ENCODE assay signal across 8 cellular contexts in genomic region chr11:62571493-62571892, GRCh38. TPM values are rescaled to one million over a fixed set of nuclear protein-coding genes. Genes with fewer than 3 reads are reported as not detected.
DNase-seq lines count a peak whose midpoint lies in the region; ATAC-seq and TF ChIP-seq lines count a peak whose summit lies in the region.
"Not testable (repeated sequence)": the region's sequence is repeated elsewhere in the genome, so short reads cannot be mapped to it uniquely, and the experiment has no call there.

No MANE protein-coding gene starts in this region.

- H2AK9ac ChIP-seq in IMR-90 (replicated peaks; ENCODE audit: low read depth, low read length, poor library complexity): peak overlapping the region; percentile 74

- BruUV-seq in IMR-90 (replicated peaks; lab: Mats Ljungman, UMichigan): TSS peak; percentile 45

- not testable (repeated sequence) for DNase-seq in CD8-positive, alpha-beta memory T cell; IMR-90; SK-N-MC (ENCODE audit: low read depth, low spot score); activated T-cell treated with anti-CD3 and anti-CD28 coated beads, Interleukin-2, amount 50 U/mL, for 24 hours; brain microvascular endothelial cell; hepatocyte (ENCODE audit: low spot score); neural crest cell (ENCODE audit: low read depth, low spot score)

- peaks cover 18 to 75% of the 10 kb centered on the region in 2 experiments for H3K79me1 ChIP-seq in IMR-90 (ENCODE audit: low read depth in 1 of 2, low read length in 2 of 2)

- peak overlapping the region; percentile 3 to 98 (median 76) for H3K27ac Mint-ChIP-seq in CD8-positive, alpha-beta memory T cell
- H3K27ac Mint-ChIP-seq in activated T-cell treated with anti-CD3 and anti-CD28 coated beads, Interleukin-2, amount 50 U/mL, for 24 hours: peak overlapping the region; percentile 100
- H3K27ac Mint-ChIP-seq in neural crest cell (ENCODE audit: unreplicated experiment): not testable (repeated sequence)

- H3K9me3 Mint-ChIP-seq in CD8-positive, alpha-beta memory T cell; activated T-cell treated with anti-CD3 and anti-CD28 coated beads, Interleukin-2, amount 50 U/mL, for 24 hours; neural crest cell: not testable (repeated sequence)

- not testable (repeated sequence) for TF ChIP-seq CTCF in IMR-90 (conservative IDR thresholded peaks at IDR 0.05; ENCODE audit: low read depth, low read length); brain microvascular endothelial cell (IDR thresholded peaks at IDR 0.05; ENCODE audit: low read depth, low read length, missing control alignments); hepatocyte (IDR thresholded peaks at IDR 0.05; ENCODE audit: poor library complexity); neural crest cell (conservative IDR thresholded peaks at IDR 0.05)

- CTCF ChIA-PET in CD8-positive, alpha-beta memory T cell (lab: Charles Lee): interaction anchor here (1.3 to 4.5 kb wide), 3 partner anchors 11 to 20 kb away, joined by 4 to 21 read pairs (median 4); partner anchors contain the start of gene TUT1
- CTCF ChIA-PET in IMR-90 (lab: Yijun Ruan, JAX): interaction anchor here (1.8 kb wide), 1 partner anchor 11 kb away, joined by 6 read pairs; no protein-coding TSS in a partner anchor

- not testable (repeated sequence) for H4K5ac ChIP-seq in IMR-90 (ENCODE audit: low read depth, low read length)

- H3K36me3 ChIP-seq in CD8-positive, alpha-beta memory T cell (ENCODE audit: insufficient read depth, low read length): peaks cover 33% of the 10 kb centered on the region
- H3K36me3 ChIP-seq in IMR-90 (ENCODE audit: control insufficient read depth, insufficient read depth, low read length) (peaks cover 52% of the 10 kb centered on the region), SK-N-MC (ENCODE audit: insufficient read depth, low read length) (peaks cover 73% of the 10 kb centered on the region), brain microvascular endothelial cell (replicated peaks) (peaks cover 60% of the 10 kb centered on the region), subcutaneous abdominal adipose tissue (ENCODE audit: control insufficient read depth in 5 of 5, insufficient read depth in 5 of 5, low read length in 5 of 5) (peaks cover under 1 to 57% (median 42%) of the 10 kb centered on the region in 5 donors)
- not testable (repeated sequence) for H3K36me3 ChIP-seq in hepatocyte (replicated peaks; ENCODE audit: insufficient read depth, low read depth)

- H3K4me1 Mint-ChIP-seq in CD8-positive, alpha-beta memory T cell: peaks cover 53 to 69% (median 62%) of the 10 kb centered on the region in 3 donors
- peaks cover 66% of the 10 kb centered on the region for H3K4me1 Mint-ChIP-seq in activated T-cell treated with anti-CD3 and anti-CD28 coated beads, Interleukin-2, amount 50 U/mL, for 24 hours (ENCODE audit: low read depth)
- H3K4me1 Mint-ChIP-seq in neural crest cell: peaks cover 59% of the 10 kb centered on the region

- in situ Hi-C loops in IMR-90 (cut with MboI; ENCODE audit: low sequenced_read_pairs): not testable (repeated sequence)
- in situ Hi-C loops in brain microvascular endothelial cell (cut with HindIII; ENCODE audit: low pct_ligation_motif_present, low sequenced_read_pairs): loop anchor here (25.0 kb wide), 1 partner anchor 184 kb away; no protein-coding TSS in a partner anchor

- peaks cover 13 to 80% (median 18%) of the 10 kb centered on the region in 3 donors for H3K36me3 Mint-ChIP-seq in CD8-positive, alpha-beta memory T cell
- peaks cover 97% of the 10 kb centered on the region for H3K36me3 Mint-ChIP-seq in activated T-cell treated with anti-CD3 and anti-CD28 coated beads, Interleukin-2, amount 50 U/mL, for 24 hours (ENCODE audit: low read depth)
- peaks cover 24% of the 10 kb centered on the region for H3K36me3 Mint-ChIP-seq in neural crest cell (ENCODE audit: low read depth)

- H3K4me2 ChIP-seq in IMR-90 (ENCODE audit: low read depth, low read length): not testable (repeated sequence)
- peak overlapping the region; percentile 87 for H3K4me2 ChIP-seq in hepatocyte

- intact Hi-C loops in IMR-90 (cut with micrococcal nuclease): not testable (repeated sequence)

- H3K27ac ChIP-seq in CD8-positive, alpha-beta memory T cell (ENCODE audit: low read depth, low read length); IMR-90 (ENCODE audit: insufficient read depth, low read length); brain microvascular endothelial cell; hepatocyte: not testable (repeated sequence)
- H3K27ac ChIP-seq in SK-N-MC: peak overlapping the region; percentile 87
- peak overlapping the region; percentile 100 for H3K27ac ChIP-seq in subcutaneous abdominal adipose tissue (ENCODE audit: low read depth, low read length)

- H3K14ac ChIP-seq in IMR-90 (replicated peaks; ENCODE audit: low read depth, low read length): not testable (repeated sequence)

- H4K91ac ChIP-seq in IMR-90 (ENCODE audit: insufficient read depth, low read depth, low read length): not testable (repeated sequence)

- H2BK120ac ChIP-seq in IMR-90 (ENCODE audit: low read depth, low read length): not testable (repeated sequence)

- not testable (repeated sequence) for H3K4me3 ChIP-seq in CD8-positive, alpha-beta memory T cell (ENCODE audit: low read length); IMR-90 (ENCODE audit: insufficient read depth, low read depth, low read length); hepatocyte; subcutaneous abdominal adipose tissue (ENCODE audit: low read depth in 1 of 5, low read length in 5 of 5)
- peak overlapping the region; percentile 82 for H3K4me3 ChIP-seq in SK-N-MC
- peak overlapping the region; percentile 9 for H3K4me3 ChIP-seq in brain microvascular endothelial cell (ENCODE audit: low read depth, low read length)

- dilution Hi-C loops in IMR-90 (cut with HindIII; ENCODE audit: low sequenced_read_pairs, unreplicated experiment): not testable (repeated sequence)

- H2BK20ac ChIP-seq in IMR-90 (ENCODE audit: low read depth, low read length): not testable (repeated sequence)

- H4K20me1 ChIP-seq in IMR-90 (ENCODE audit: insufficient read depth, low read length): peaks cover 54% of the 10 kb centered on the region
- peaks cover 25% of the 10 kb centered on the region for H4K20me1 ChIP-seq in hepatocyte (ENCODE audit: insufficient read depth, poor library complexity, severe bottlenecking)

- not testable (repeated sequence) for H3K18ac ChIP-seq in IMR-90 (ENCODE audit: low read depth, low read length)

- H2BK15ac ChIP-seq in IMR-90 (ENCODE audit: low read depth, low read length): not testable (repeated sequence)

- H2AFZ ChIP-seq in IMR-90 (replicated peaks; ENCODE audit: low read length, poor library complexity); hepatocyte: not testable (repeated sequence)

- not testable (repeated sequence) for H3K4ac ChIP-seq in IMR-90 (ENCODE audit: low read depth, low read length)

- TF ChIP-seq RAD21 in IMR-90 (IDR thresholded peaks at IDR 0.05; ENCODE audit: low read length): not testable (repeated sequence)

- not testable (repeated sequence) for H2AK5ac ChIP-seq in IMR-90 (ENCODE audit: low read depth, low read length)

- not testable (repeated sequence) for H3K23ac ChIP-seq in IMR-90 (ENCODE audit: low read depth, low read length)

- not testable (repeated sequence) for H3K56ac ChIP-seq in IMR-90 (ENCODE audit: extremely low read depth, insufficient read depth, low read length)

- H3K9me2 ChIP-seq in hepatocyte (replicated peaks; ENCODE audit: insufficient read depth): not testable (repeated sequence)

- H3K27me3 Mint-ChIP-seq in CD8-positive, alpha-beta memory T cell; activated T-cell treated with anti-CD3 and anti-CD28 coated beads, Interleukin-2, amount 50 U/mL, for 24 hours; neural crest cell (ENCODE audit: low read depth): not testable (repeated sequence)

- H3K4me1 ChIP-seq in CD8-positive, alpha-beta memory T cell (ENCODE audit: insufficient read depth, low read length): peaks cover 24% of the 10 kb centered on the region
- peaks cover 12% of the 10 kb centered on the region for H3K4me1 ChIP-seq in IMR-90 (ENCODE audit: control insufficient read depth, insufficient read depth, low read length)
- peaks cover 26% of the 10 kb centered on the region for H3K4me1 ChIP-seq in hepatocyte (ENCODE audit: insufficient read depth)
- H3K4me1 ChIP-seq in subcutaneous abdominal adipose tissue (ENCODE audit: control insufficient read depth in 5 of 5, insufficient read depth in 5 of 5, low read length in 5 of 5): peaks cover 9 to 50% (median 41%) of the 10 kb centered on the region in 5 donors

- peaks cover 82% of the 10 kb centered on the region for H3K79me2 ChIP-seq in hepatocyte

- H3K27me3 ChIP-seq in CD8-positive, alpha-beta memory T cell (ENCODE audit: insufficient read depth, low read length, poor library complexity, severe bottlenecking); IMR-90 (ENCODE audit: control insufficient read depth, insufficient read depth, low read length); brain microvascular endothelial cell (replicated peaks); hepatocyte; subcutaneous abdominal adipose tissue (ENCODE audit: control insufficient read depth in 5 of 5, insufficient read depth in 4 of 5, low read length in 5 of 5): not testable (repeated sequence)

- 100% methylated on average over 1 of the region's 5 CpGs; no CpG with 5 or more reads in 1 of the 2 experiments for WGBS in IMR-90 (ENCODE audit: extremely low coverage in 2 of 2, insufficient read length in 1 of 2), 2 experiments
- 96% methylated on average over 5 of the region's 5 CpGs for WGBS in hepatocyte (ENCODE audit: low lambda C conversion rate, missing lambda C conversion rate)

- not testable (repeated sequence) for TF ChIP-seq POLR2A in IMR-90 (IDR thresholded peaks at IDR 0.05; ENCODE audit: low read depth, low read length)

- H3K9me1 ChIP-seq in IMR-90 (ENCODE audit: insufficient read depth, low read length): not testable (repeated sequence)

- POLR2A ChIA-PET in CD8-positive, alpha-beta memory T cell (lab: Charles Lee); IMR-90 (lab: Charles Lee; ENCODE audit: unreplicated experiment): not testable (repeated sequence)

- H3K9ac ChIP-seq in IMR-90 (ENCODE audit: low read depth, low read length); subcutaneous abdominal adipose tissue (ENCODE audit: low read length in 5 of 5): not testable (repeated sequence)
- peak overlapping the region; percentile 96 for H3K9ac ChIP-seq in SK-N-MC (ENCODE audit: insufficient read length)

- not testable (repeated sequence) for H2BK5ac ChIP-seq in IMR-90 (ENCODE audit: low read depth, low read length, poor library complexity, severe bottlenecking)

- not testable (repeated sequence) for H3K9me3 ChIP-seq in CD8-positive, alpha-beta memory T cell (ENCODE audit: low read length); IMR-90 (ENCODE audit: control insufficient read depth, insufficient read depth, low read length); SK-N-MC (ENCODE audit: low read depth, low read length); hepatocyte (ENCODE audit: low read depth); subcutaneous abdominal adipose tissue (ENCODE audit: control insufficient read depth in 5 of 5, low read length in 5 of 5)

- not testable (repeated sequence) for H4K8ac ChIP-seq in IMR-90 (ENCODE audit: low read depth in 2 of 2, low read length in 2 of 2)

- H3K4me3 Mint-ChIP-seq in CD8-positive, alpha-beta memory T cell: peak overlapping the region in 4 of 7 donors; percentile 21 to 98 (median 56)
- peak overlapping the region; percentile 99 for H3K4me3 Mint-ChIP-seq in activated T-cell treated with anti-CD3 and anti-CD28 coated beads, Interleukin-2, amount 50 U/mL, for 24 hours
- H3K4me3 Mint-ChIP-seq in neural crest cell: peak overlapping the region; percentile 99

- ATAC-seq in IMR-90 (ENCODE audit: low read depth): not testable (repeated sequence)

RNA-seq across cellular contexts. Expression of gene EEF1G, which starts 2.2 kb away (rescaled TPM):
- 1,000 to 10,000 TPM; 1,800 to 1,846 TPM for total RNA-seq in CD8-positive, alpha-beta memory T cell
- 1,157 TPM for polyA plus RNA-seq in CD8-positive, alpha-beta memory T cell
- total RNA-seq in IMR-90 (2012; rRNA removed): 1,598 and 1,857 TPM in 2 replicates
- 1,684 and 1,697 TPM in 2 replicates for polyA plus RNA-seq in IMR-90 (2012; rRNA removed)
- 1,447 and 1,704 TPM in 2 replicates for polyA plus RNA-seq in IMR-90 (2012; cell fraction: cytosol; rRNA removed)
- polyA plus RNA-seq in IMR-90 (2012; cell fraction: nucleus; rRNA removed; ENCODE audit: low replicate concordance): 506 and 710 TPM in 2 replicates
- total RNA-seq in hepatocyte: 1,612 and 1,634 TPM in 2 replicates
- 501 and 526 TPM in 2 replicates for polyA plus RNA-seq in hepatocyte
- 2,024 and 2,072 TPM in 2 replicates for total RNA-seq in neural crest cell

RNA-seq across cellular contexts. Expression of gene TUT1, which starts 19.8 kb away (rescaled TPM):
- 10 to 100 TPM; 30.8 to 32.7 TPM for total RNA-seq in CD8-positive, alpha-beta memory T cell
- 13.7 TPM for polyA plus RNA-seq in CD8-positive, alpha-beta memory T cell
- total RNA-seq in IMR-90 (2012; rRNA removed) (3.3 and 4.3 TPM in 2 replicates), hepatocyte (6.7 and 11.7 TPM in 2 replicates), neural crest cell (18.0 and 20.7 TPM in 2 replicates)
- polyA plus RNA-seq in IMR-90 (2012; rRNA removed) (10.1 TPM in 2 replicates), hepatocyte (14.2 and 16.5 TPM in 2 replicates)
- polyA plus RNA-seq in IMR-90 (2012; cell fraction: cytosol; rRNA removed): 8.4 and 9.3 TPM in 2 replicates
- 42.6 and 48.7 TPM in 2 replicates for polyA plus RNA-seq in IMR-90 (2012; cell fraction: nucleus; rRNA removed; ENCODE audit: low replicate concordance)

RNA-seq across cellular contexts. Expression of gene AHNAK, which starts 24.9 kb away (rescaled TPM):
- 100 to 1,000 TPM; 187 to 193 TPM for total RNA-seq in CD8-positive, alpha-beta memory T cell
- polyA plus RNA-seq in CD8-positive, alpha-beta memory T cell: 125 TPM
- total RNA-seq in IMR-90 (2012; rRNA removed) (695 and 735 TPM in 2 replicates), hepatocyte (218 and 237 TPM in 2 replicates), neural crest cell (0.65 and 1.2 TPM in 2 replicates)
- polyA plus RNA-seq in IMR-90 (2012; rRNA removed) (80.7 and 95.1 TPM in 2 replicates), hepatocyte (38.0 and 47.6 TPM in 2 replicates)
- polyA plus RNA-seq in IMR-90 (2012; cell fraction: cytosol; rRNA removed): 22.8 and 36.6 TPM in 2 replicates
- 45.0 and 186 TPM in 2 replicates for polyA plus RNA-seq in IMR-90 (2012; cell fraction: nucleus; rRNA removed; ENCODE audit: low replicate concordance)

RNA-seq across cellular contexts. Expression of gene MTA2, which starts 30.2 kb away (rescaled TPM):
- 100 to 1,000 TPM; 248 to 263 TPM for total RNA-seq in CD8-positive, alpha-beta memory T cell
- 37.4 TPM for polyA plus RNA-seq in CD8-positive, alpha-beta memory T cell
- total RNA-seq in IMR-90 (2012; rRNA removed): 126 and 136 TPM in 2 replicates
- 28.0 and 34.8 TPM in 2 replicates for polyA plus RNA-seq in IMR-90 (2012; rRNA removed)
- polyA plus RNA-seq in IMR-90 (2012; cell fraction: cytosol; rRNA removed): 14.4 and 18.0 TPM in 2 replicates
- polyA plus RNA-seq in IMR-90 (2012; cell fraction: nucleus; rRNA removed; ENCODE audit: low replicate concordance): 35.6 and 60.7 TPM in 2 replicates
- 46.8 and 53.1 TPM in 2 replicates for total RNA-seq in hepatocyte
- polyA plus RNA-seq in hepatocyte: 17.1 and 25.6 TPM in 2 replicates
- total RNA-seq in neural crest cell: 195 and 203 TPM in 2 replicates

RNA-seq across cellular contexts. Expression of gene EML3, which starts 41.1 kb away (rescaled TPM):
- total RNA-seq in CD8-positive, alpha-beta memory T cell: 100 to 1,000 TPM; 133 to 134 TPM
- polyA plus RNA-seq in CD8-positive, alpha-beta memory T cell: 22.9 TPM
- 4.4 and 5.0 TPM in 2 replicates for total RNA-seq in IMR-90 (2012; rRNA removed)
- 24.7 and 26.1 TPM in 2 replicates for polyA plus RNA-seq in IMR-90 (2012; rRNA removed)
- 13.6 and 18.0 TPM in 2 replicates for polyA plus RNA-seq in IMR-90 (2012; cell fraction: cytosol; rRNA removed)
- 158 and 257 TPM in 2 replicates for polyA plus RNA-seq in IMR-90 (2012; cell fraction: nucleus; rRNA removed; ENCODE audit: low replicate concordance)
- total RNA-seq in hepatocyte: 18.3 and 21.6 TPM in 2 replicates
- 22.6 and 51.0 TPM in 2 replicates for polyA plus RNA-seq in hepatocyte
- 37.4 and 40.0 TPM in 2 replicates for total RNA-seq in neural crest cell

Comparison
In these comparisons a context has a peak if more than half of its experiments do, and no peak if none do; other contexts are left out.
1. RNA of gene AHNAK, which starts 24.9 kb away (total RNA-seq): 695 to 735 TPM in IMR-90, 218 to 237 TPM in hepatocyte and 187 to 193 TPM in CD8-positive, alpha-beta memory T cell; 0.65 to 1.2 TPM in neural crest cell; every median in the first group is over 10 times any median in the second.
2. Peak in every context shown above with its lines, with median percentiles within 50 percentile points of each other: H3K4me3 Mint-ChIP-seq.